In the genomic region with DNA sequence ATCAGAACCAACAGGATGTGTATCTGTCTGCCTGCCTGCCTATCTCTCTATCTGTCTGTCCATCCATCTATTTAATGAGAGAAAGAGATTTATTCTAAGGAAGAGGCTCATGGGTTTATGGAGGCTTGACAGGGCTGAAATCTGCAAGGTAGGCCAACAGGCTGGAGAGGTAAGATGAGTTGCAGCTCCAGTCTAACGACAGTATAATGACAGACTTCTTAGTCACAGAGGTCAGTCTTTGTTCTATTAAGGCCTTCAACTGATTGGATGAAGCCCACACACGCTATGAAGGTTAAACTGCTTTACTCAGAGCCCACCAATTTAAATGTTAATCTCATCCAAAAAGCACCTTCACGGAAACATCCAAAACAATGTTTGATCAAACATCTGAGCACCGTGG, we compare ENCODE assay signal across 8 cellular contexts.
"Had no signal": no experiment of that assay in that cellular context is flagged by ENCODE, and none has a peak within 500 bp of the region (broad histone marks: within the 10 kb centered on the region; RNA-seq: fewer than 3 reads in every experiment).

No MANE protein-coding gene starts in this region.

- H3K36me3 ChIP-seq: HAP-1 had no signal

- ATAC-seq: HCT116, HepG2 had no signal

- H3K4me1 ChIP-seq: HAP-1 had no signal

- DNase-seq: GM23248, GOT3, H7, HFFc6 had no signal

- H3K4me3 ChIP-seq: GM23248, HAP-1 had no signal

- H3K9me3 ChIP-seq: HAP-1 had no signal

- H3K27ac ChIP-seq: GM23248, HL-60 had no signal
